Comparison of ENCODE assay signal across 1 cellular context in the genomic region with DNA sequence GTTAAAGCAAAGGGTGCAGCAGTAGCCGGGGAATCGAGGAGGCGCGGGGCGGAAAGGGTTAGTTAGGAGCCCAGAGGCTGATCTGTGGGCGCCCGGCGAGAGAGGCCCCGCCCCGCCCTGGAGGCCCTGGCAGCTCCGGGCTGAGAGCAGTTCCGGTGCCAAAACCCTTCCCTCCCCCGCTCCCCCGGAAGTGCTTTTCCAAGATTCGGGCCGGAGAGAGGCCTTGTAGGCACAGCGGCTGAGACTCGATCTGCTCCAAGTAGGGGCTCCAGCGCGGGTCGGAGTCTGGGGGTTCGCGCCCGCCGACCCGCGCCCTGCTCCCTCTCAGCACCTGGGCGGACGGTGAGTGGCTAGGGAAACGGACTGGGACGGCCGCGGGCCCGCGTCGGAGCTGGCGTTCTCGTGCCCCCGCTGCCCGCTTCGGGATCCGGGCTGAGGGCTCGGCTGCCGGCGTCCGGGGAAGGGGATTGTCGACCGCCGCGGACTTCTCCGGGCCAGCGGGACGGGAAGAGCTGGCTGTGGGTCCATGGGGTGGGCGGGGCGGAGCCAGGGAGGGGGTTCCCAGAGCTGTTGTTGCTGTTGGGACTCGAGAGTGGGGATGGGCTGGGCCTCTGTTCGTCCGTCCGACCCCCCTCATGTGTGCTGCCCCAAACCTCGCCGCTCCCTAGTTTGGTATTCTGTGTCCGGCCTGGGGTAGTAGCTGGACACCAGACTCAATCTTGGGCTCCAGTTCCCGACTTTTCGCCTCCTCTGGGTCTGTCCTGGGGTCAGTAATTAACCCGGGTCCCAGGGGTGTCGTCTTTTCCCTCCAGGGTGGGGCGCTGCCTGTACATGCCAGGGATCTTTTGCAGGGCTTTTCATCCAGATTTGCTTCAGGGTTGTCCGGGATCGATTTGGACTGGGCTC.
TF ChIP-seq lines count a peak whose summit lies in the region.

A gene with protein sequence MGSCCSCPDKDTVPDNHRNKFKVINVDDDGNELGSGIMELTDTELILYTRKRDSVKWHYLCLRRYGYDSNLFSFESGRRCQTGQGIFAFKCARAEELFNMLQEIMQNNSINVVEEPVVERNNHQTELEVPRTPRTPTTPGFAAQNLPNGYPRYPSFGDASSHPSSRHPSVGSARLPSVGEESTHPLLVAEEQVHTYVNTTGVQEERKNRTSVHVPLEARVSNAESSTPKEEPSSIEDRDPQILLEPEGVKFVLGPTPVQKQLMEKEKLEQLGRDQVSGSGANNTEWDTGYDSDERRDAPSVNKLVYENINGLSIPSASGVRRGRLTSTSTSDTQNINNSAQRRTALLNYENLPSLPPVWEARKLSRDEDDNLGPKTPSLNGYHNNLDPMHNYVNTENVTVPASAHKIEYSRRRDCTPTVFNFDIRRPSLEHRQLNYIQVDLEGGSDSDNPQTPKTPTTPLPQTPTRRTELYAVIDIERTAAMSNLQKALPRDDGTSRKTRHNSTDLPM (plus strand): TSS at position 200 of the 906 bp plus-strand sequence. CDS start 98,643 bp downstream, outside the sequence.

TF ChIP-seq in WTC11, 78 proteins besides CTCF, POLR2A, EP300 and RAD21 (continued from another document and continues in another):
- TF ChIP-seq, protein P1, sequence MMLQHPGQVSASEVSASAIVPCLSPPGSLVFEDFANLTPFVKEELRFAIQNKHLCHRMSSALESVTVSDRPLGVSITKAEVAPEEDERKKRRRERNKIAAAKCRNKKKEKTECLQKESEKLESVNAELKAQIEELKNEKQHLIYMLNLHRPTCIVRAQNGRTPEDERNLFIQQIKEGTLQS (CRISPR knock-in tag; conservative IDR thresholded peaks at IDR 0.05): no peak
- peak; percentile 51; the same call in 1 of the 2 replicates for TF ChIP-seq ZNF232 (CRISPR knock-in tag; IDR thresholded peaks at IDR 0.05)
- TF ChIP-seq FOXP1 (CRISPR knock-in tag; IDR thresholded peaks at IDR 0.05; ENCODE audit: borderline replicate concordance): peak; percentile 59; the same call in 1 of the 2 replicates
- peak; percentile 52; the same call in 1 of the 2 replicates for TF ChIP-seq TEAD1 (CRISPR knock-in tag; IDR thresholded peaks at IDR 0.05)
- TF ChIP-seq, protein P2, sequence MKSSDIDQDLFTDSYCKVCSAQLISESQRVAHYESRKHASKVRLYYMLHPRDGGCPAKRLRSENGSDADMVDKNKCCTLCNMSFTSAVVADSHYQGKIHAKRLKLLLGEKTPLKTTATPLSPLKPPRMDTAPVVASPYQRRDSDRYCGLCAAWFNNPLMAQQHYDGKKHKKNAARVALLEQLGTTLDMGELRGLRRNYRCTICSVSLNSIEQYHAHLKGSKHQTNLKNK (CRISPR knock-in tag; IDR thresholded peaks at IDR 0.05): no peak
- TF ChIP-seq CREB1 (CRISPR knock-in tag; IDR thresholded peaks at IDR 0.05): 0 out of 2 replicates have a peak, but pooled peaks have one; percentile 41
- TF ChIP-seq ZNF671 (CRISPR knock-in tag; IDR thresholded peaks at IDR 0.05): no peak
- 0 out of 2 replicates have a peak, but pooled peaks have one; percentile 13 for TF ChIP-seq FOXK1 (CRISPR knock-in tag; IDR thresholded peaks at IDR 0.05)
- TF ChIP-seq GTF2I (CRISPR knock-in tag; conservative IDR thresholded peaks at IDR 0.05): no peak
- TF ChIP-seq, protein P3, sequence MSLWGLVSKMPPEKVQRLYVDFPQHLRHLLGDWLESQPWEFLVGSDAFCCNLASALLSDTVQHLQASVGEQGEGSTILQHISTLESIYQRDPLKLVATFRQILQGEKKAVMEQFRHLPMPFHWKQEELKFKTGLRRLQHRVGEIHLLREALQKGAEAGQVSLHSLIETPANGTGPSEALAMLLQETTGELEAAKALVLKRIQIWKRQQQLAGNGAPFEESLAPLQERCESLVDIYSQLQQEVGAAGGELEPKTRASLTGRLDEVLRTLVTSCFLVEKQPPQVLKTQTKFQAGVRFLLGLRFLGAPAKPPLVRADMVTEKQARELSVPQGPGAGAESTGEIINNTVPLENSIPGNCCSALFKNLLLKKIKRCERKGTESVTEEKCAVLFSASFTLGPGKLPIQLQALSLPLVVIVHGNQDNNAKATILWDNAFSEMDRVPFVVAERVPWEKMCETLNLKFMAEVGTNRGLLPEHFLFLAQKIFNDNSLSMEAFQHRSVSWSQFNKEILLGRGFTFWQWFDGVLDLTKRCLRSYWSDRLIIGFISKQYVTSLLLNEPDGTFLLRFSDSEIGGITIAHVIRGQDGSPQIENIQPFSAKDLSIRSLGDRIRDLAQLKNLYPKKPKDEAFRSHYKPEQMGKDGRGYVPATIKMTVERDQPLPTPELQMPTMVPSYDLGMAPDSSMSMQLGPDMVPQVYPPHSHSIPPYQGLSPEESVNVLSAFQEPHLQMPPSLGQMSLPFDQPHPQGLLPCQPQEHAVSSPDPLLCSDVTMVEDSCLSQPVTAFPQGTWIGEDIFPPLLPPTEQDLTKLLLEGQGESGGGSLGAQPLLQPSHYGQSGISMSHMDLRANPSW (CRISPR knock-in tag; conservative IDR thresholded peaks at IDR 0.05; ENCODE audit: low read depth): no peak
- TF ChIP-seq, protein P4, sequence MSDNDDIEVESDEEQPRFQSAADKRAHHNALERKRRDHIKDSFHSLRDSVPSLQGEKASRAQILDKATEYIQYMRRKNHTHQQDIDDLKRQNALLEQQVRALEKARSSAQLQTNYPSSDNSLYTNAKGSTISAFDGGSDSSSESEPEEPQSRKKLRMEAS (CRISPR knock-in tag; IDR thresholded peaks at IDR 0.05): peak; percentile 59; the same call in 1 of the 2 replicates
- no peak for TF ChIP-seq SMAD3 (CRISPR knock-in tag; IDR thresholded peaks at IDR 0.05; ENCODE audit: borderline replicate concordance)
- peak; percentile 95 for TF ChIP-seq NR2C2 (CRISPR knock-in tag; IDR thresholded peaks at IDR 0.05)
- TF ChIP-seq NR1H2 (CRISPR knock-in tag; IDR thresholded peaks at IDR 0.05): no peak
- TF ChIP-seq, protein P5, sequence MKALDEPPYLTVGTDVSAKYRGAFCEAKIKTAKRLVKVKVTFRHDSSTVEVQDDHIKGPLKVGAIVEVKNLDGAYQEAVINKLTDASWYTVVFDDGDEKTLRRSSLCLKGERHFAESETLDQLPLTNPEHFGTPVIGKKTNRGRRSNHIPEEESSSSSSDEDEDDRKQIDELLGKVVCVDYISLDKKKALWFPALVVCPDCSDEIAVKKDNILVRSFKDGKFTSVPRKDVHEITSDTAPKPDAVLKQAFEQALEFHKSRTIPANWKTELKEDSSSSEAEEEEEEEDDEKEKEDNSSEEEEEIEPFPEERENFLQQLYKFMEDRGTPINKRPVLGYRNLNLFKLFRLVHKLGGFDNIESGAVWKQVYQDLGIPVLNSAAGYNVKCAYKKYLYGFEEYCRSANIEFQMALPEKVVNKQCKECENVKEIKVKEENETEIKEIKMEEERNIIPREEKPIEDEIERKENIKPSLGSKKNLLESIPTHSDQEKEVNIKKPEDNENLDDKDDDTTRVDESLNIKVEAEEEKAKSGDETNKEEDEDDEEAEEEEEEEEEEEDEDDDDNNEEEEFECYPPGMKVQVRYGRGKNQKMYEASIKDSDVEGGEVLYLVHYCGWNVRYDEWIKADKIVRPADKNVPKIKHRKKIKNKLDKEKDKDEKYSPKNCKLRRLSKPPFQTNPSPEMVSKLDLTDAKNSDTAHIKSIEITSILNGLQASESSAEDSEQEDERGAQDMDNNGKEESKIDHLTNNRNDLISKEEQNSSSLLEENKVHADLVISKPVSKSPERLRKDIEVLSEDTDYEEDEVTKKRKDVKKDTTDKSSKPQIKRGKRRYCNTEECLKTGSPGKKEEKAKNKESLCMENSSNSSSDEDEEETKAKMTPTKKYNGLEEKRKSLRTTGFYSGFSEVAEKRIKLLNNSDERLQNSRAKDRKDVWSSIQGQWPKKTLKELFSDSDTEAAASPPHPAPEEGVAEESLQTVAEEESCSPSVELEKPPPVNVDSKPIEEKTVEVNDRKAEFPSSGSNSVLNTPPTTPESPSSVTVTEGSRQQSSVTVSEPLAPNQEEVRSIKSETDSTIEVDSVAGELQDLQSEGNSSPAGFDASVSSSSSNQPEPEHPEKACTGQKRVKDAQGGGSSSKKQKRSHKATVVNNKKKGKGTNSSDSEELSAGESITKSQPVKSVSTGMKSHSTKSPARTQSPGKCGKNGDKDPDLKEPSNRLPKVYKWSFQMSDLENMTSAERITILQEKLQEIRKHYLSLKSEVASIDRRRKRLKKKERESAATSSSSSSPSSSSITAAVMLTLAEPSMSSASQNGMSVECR (CRISPR knock-in tag; IDR thresholded peaks at IDR 0.05; ENCODE audit: borderline replicate concordance): peak; percentile 74; the same call in 1 of the 2 replicates
- TF ChIP-seq, protein P6, sequence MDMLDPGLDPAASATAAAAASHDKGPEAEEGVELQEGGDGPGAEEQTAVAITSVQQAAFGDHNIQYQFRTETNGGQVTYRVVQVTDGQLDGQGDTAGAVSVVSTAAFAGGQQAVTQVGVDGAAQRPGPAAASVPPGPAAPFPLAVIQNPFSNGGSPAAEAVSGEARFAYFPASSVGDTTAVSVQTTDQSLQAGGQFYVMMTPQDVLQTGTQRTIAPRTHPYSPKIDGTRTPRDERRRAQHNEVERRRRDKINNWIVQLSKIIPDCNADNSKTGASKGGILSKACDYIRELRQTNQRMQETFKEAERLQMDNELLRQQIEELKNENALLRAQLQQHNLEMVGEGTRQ (CRISPR knock-in tag; IDR thresholded peaks at IDR 0.05): no peak
- 0 out of 2 replicates have a peak, but pooled peaks have one; percentile 69 for TF ChIP-seq ATF1 (CRISPR knock-in tag; IDR thresholded peaks at IDR 0.05)
- TF ChIP-seq, protein P7, sequence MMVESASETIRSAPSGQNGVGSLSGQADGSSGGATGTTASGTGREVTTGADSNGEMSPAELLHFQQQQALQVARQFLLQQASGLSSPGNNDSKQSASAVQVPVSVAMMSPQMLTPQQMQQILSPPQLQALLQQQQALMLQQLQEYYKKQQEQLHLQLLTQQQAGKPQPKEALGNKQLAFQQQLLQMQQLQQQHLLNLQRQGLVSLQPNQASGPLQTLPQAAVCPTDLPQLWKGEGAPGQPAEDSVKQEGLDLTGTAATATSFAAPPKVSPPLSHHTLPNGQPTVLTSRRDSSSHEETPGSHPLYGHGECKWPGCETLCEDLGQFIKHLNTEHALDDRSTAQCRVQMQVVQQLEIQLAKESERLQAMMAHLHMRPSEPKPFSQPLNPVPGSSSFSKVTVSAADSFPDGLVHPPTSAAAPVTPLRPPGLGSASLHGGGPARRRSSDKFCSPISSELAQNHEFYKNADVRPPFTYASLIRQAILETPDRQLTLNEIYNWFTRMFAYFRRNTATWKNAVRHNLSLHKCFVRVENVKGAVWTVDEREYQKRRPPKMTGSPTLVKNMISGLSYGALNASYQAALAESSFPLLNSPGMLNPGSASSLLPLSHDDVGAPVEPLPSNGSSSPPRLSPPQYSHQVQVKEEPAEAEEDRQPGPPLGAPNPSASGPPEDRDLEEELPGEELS (CRISPR knock-in tag; IDR thresholded peaks at IDR 0.05): peak; percentile 64
- peak; percentile 69; the same call in 1 of the 2 replicates for TF ChIP-seq CREM (CRISPR knock-in tag; IDR thresholded peaks at IDR 0.05)
- TF ChIP-seq TCF7 (CRISPR knock-in tag; IDR thresholded peaks at IDR 0.05; ENCODE audit: low read depth): no peak
- TF ChIP-seq GRHL2 (CRISPR knock-in tag; IDR thresholded peaks at IDR 0.05; ENCODE audit: insufficient replicate concordance, severe bottlenecking): no peak
- TF ChIP-seq ZNF138 (CRISPR knock-in tag; conservative IDR thresholded peaks at IDR 0.05): no peak
- no peak for TF ChIP-seq OVOL2 (CRISPR knock-in tag; IDR thresholded peaks at IDR 0.05; ENCODE audit: borderline replicate concordance)
- TF ChIP-seq ELF4 (CRISPR knock-in tag; IDR thresholded peaks at IDR 0.05; ENCODE audit: low read depth): 0 out of 2 replicates have a peak, but pooled peaks have one; percentile 81
- TF ChIP-seq CBFB (CRISPR knock-in tag; IDR thresholded peaks at IDR 0.05; ENCODE audit: low read depth): no peak
- TF ChIP-seq, protein P8, sequence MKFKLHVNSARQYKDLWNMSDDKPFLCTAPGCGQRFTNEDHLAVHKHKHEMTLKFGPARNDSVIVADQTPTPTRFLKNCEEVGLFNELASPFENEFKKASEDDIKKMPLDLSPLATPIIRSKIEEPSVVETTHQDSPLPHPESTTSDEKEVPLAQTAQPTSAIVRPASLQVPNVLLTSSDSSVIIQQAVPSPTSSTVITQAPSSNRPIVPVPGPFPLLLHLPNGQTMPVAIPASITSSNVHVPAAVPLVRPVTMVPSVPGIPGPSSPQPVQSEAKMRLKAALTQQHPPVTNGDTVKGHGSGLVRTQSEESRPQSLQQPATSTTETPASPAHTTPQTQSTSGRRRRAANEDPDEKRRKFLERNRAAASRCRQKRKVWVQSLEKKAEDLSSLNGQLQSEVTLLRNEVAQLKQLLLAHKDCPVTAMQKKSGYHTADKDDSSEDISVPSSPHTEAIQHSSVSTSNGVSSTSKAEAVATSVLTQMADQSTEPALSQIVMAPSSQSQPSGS (CRISPR knock-in tag; IDR thresholded peaks at IDR 0.05; ENCODE audit: borderline replicate concordance, low read depth): no peak
- TF ChIP-seq KAT7 (CRISPR knock-in tag; IDR thresholded peaks at IDR 0.05; ENCODE audit: borderline replicate concordance): no peak
- TF ChIP-seq JUN (CRISPR knock-in tag; IDR thresholded peaks at IDR 0.05): no peak
- TF ChIP-seq ZNF263 (CRISPR knock-in tag; IDR thresholded peaks at IDR 0.05; ENCODE audit: low read depth): no peak
- TF ChIP-seq, protein P9, sequence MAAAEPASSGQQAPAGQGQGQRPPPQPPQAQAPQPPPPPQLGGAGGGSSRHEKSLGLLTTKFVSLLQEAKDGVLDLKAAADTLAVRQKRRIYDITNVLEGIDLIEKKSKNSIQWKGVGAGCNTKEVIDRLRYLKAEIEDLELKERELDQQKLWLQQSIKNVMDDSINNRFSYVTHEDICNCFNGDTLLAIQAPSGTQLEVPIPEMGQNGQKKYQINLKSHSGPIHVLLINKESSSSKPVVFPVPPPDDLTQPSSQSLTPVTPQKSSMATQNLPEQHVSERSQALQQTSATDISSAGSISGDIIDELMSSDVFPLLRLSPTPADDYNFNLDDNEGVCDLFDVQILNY (CRISPR knock-in tag; IDR thresholded peaks at IDR 0.05): 0 out of 2 replicates have a peak, but pooled peaks have one; percentile 50
- TF ChIP-seq, protein P10, sequence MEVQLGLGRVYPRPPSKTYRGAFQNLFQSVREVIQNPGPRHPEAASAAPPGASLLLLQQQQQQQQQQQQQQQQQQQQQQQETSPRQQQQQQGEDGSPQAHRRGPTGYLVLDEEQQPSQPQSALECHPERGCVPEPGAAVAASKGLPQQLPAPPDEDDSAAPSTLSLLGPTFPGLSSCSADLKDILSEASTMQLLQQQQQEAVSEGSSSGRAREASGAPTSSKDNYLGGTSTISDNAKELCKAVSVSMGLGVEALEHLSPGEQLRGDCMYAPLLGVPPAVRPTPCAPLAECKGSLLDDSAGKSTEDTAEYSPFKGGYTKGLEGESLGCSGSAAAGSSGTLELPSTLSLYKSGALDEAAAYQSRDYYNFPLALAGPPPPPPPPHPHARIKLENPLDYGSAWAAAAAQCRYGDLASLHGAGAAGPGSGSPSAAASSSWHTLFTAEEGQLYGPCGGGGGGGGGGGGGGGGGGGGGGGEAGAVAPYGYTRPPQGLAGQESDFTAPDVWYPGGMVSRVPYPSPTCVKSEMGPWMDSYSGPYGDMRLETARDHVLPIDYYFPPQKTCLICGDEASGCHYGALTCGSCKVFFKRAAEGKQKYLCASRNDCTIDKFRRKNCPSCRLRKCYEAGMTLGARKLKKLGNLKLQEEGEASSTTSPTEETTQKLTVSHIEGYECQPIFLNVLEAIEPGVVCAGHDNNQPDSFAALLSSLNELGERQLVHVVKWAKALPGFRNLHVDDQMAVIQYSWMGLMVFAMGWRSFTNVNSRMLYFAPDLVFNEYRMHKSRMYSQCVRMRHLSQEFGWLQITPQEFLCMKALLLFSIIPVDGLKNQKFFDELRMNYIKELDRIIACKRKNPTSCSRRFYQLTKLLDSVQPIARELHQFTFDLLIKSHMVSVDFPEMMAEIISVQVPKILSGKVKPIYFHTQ (CRISPR knock-in tag; IDR thresholded peaks at IDR 0.05): no peak
- no peak for TF ChIP-seq ZNF121 (CRISPR knock-in tag; IDR thresholded peaks at IDR 0.05)
